In the genomic region with DNA sequence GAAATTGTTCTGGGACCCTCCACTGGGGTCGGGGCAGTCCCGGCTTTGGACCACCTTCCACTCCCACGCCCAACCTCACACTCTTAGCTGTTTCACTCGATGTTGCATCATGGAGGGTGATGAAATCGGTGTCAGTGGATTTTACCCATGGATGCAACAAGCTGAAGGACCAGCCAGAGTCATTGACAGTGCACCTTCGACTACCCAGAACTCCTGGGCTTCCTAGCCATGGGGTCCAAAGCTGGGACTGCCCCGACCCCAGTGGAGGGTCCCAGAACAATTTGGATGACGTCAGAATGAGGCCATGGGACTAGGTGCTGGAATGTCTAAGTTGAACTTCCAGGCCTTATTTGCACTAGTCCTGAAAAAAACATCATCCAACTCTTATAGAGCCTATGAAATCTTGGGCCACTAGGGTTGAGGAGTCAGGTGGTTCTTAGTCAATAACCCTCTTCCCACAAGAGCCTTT, we compare ENCODE assay signal across 10 cellular contexts. TPM values are rescaled to one million over a fixed set of nuclear protein-coding genes. Genes with fewer than 3 reads are reported as not detected.
A peak's percentile ranks its signal among the peaks of the same experiment; 100 is the strongest.
DNase-seq lines count a peak whose midpoint lies in the region; ATAC-seq lines count a peak whose summit lies in the region.
"Had no signal": no experiment of that assay in that cellular context is flagged by ENCODE, and none has a peak within 500 bp of the region (broad histone marks: within the 10 kb centered on the region; RNA-seq: fewer than 3 reads in every experiment).

No MANE protein-coding gene starts in this region.

- H3K36me3 Mint-ChIP-seq in activated naive CD4-positive, alpha-beta T cell treated with anti-CD3 and anti-CD28 coated beads, Interleukin-2, amount 10 ng/mL, durations not matched to agents 7 days and 5 days: peaks cover 21% of the 10 kb centered on the region
- H3K36me3 Mint-ChIP-seq in activated naive CD4-positive, alpha-beta T cell treated with anti-CD3 and anti-CD28 coated beads, Interleukin-2, amount 50 U/mL, for 72 hours: peaks cover 7 to 10% of the 10 kb centered on the region in 2 donors

- H3K9me3 Mint-ChIP-seq in activated naive CD4-positive, alpha-beta T cell treated with anti-CD3 and anti-CD28 coated beads, Interleukin-2, amount 10 ng/mL, durations not matched to agents 7 days and 5 days: no peaks in the 10 kb centered on the region
- no peaks in the 10 kb centered on the region for H3K9me3 Mint-ChIP-seq in activated naive CD4-positive, alpha-beta T cell treated with anti-CD3 and anti-CD28 coated beads, Interleukin-2, amount 50 U/mL, for 72 hours

- H3K27ac Mint-ChIP-seq in activated naive CD4-positive, alpha-beta T cell treated with anti-CD3 and anti-CD28 coated beads, Interleukin-2, amount 10 ng/mL, durations not matched to agents 7 days and 5 days: peak overlapping the region; percentile 99
- H3K27ac Mint-ChIP-seq in activated naive CD4-positive, alpha-beta T cell treated with anti-CD3 and anti-CD28 coated beads, Interleukin-2, amount 50 U/mL, for 72 hours: peak overlapping the region; percentile 61 to 95

- ATAC-seq in activated naive CD4-positive, alpha-beta T cell treated with anti-CD3 and anti-CD28 coated beads, Interleukin-2, amount 50 U/mL, for 72 hours: no peak
- ATAC-seq in stimulated activated naive CD8-positive, alpha-beta T cell treated with anti-CD3 and anti-CD28 coated beads, Interleukin-15, Interleukin-2, amounts not matched to agents 100 U/mL and 50 U/mL, for 24 hours: no peak
- no peak for ATAC-seq in GM18909 (IDR thresholded peaks at IDR 0.05; ENCODE audit: poor library complexity, unreplicated experiment)
- ATAC-seq: gastrocnemius medialis had no signal

- no peaks in the 10 kb centered on the region for H3K27me3 Mint-ChIP-seq in activated naive CD4-positive, alpha-beta T cell treated with anti-CD3 and anti-CD28 coated beads, Interleukin-2, amount 10 ng/mL, durations not matched to agents 7 days and 5 days

- DNase-seq in activated naive CD4-positive, alpha-beta T cell treated with anti-CD3 and anti-CD28 coated beads, Interleukin-2, amount 10 ng/mL, durations not matched to agents 7 days and 5 days: no peak
- no peak for DNase-seq in activated naive CD4-positive, alpha-beta T cell (lab: John Stamatoyannopoulos, UW)
- DNase-seq in activated naive CD4-positive, alpha-beta T cell treated with anti-CD3 and anti-CD28 coated beads, Interleukin-2, amount 50 U/mL, for 72 hours (ENCODE audit: low spot score in 2 of 2): no peak
- peak; percentile 41 for DNase-seq in stimulated activated naive CD8-positive, alpha-beta T cell treated with anti-CD3 and anti-CD28 coated beads, Interleukin-15, Interleukin-2, amounts not matched to agents 100 U/mL and 50 U/mL, for 24 hours
- DNase-seq in stimulated activated naive CD4-positive, alpha-beta T cell treated with Interleukin-2 at 50 U/mL for 16 hours (lab: John Stamatoyannopoulos, UW): no peak
- DNase-seq: gastrocnemius medialis, midbrain, NCI-H1105, stomach had no signal

- CTCF ChIA-PET in activated naive CD4-positive, alpha-beta T cell treated with anti-CD3 and anti-CD28 coated beads, Interleukin-2, amount 10 ng/mL, durations not matched to agents 7 days and 5 days (lab: Charles Lee): interaction anchor here (1.3 to 2.4 kb wide), 2 partner anchors 20 to 126 kb away, joined by 3 to 8 read pairs; no protein-coding TSS in a partner anchor

- H3K4me1 Mint-ChIP-seq in activated naive CD4-positive, alpha-beta T cell treated with anti-CD3 and anti-CD28 coated beads, Interleukin-2, amount 10 ng/mL, durations not matched to agents 7 days and 5 days: peaks cover 59% of the 10 kb centered on the region

- H3K4me3 Mint-ChIP-seq in activated naive CD4-positive, alpha-beta T cell treated with anti-CD3 and anti-CD28 coated beads, Interleukin-2, amount 10 ng/mL, durations not matched to agents 7 days and 5 days: peak overlapping the region; percentile 55

RNA-seq across cellular contexts. Expression of a gene that starts 0.9 kb away (rescaled TPM):
- 10 to 100 TPM in 1 of 2 donors, 1 to 10 TPM in 1; 9.6 to 20.9 TPM for total RNA-seq in activated naive CD4-positive, alpha-beta T cell treated with anti-CD3 and anti-CD28 coated beads, Interleukin-2, amount 50 U/mL, for 72 hours
- total RNA-seq: gastrocnemius medialis had no signal

RNA-seq across cellular contexts. Expression of a gene that starts 4.0 kb away (rescaled TPM):
- 10 to 100 TPM; 54.0 to 71.4 TPM for total RNA-seq in activated naive CD4-positive, alpha-beta T cell treated with anti-CD3 and anti-CD28 coated beads, Interleukin-2, amount 50 U/mL, for 72 hours

RNA-seq across cellular contexts. Expression of a gene that starts 22.0 kb away (rescaled TPM):
- 100 to 1,000 TPM in 1 of 2 donors, 10 to 100 TPM in 1; 58.2 to 112 TPM for total RNA-seq in activated naive CD4-positive, alpha-beta T cell treated with anti-CD3 and anti-CD28 coated beads, Interleukin-2, amount 50 U/mL, for 72 hours

RNA-seq across cellular contexts. Expression of a gene that starts 22.1 kb away (rescaled TPM):
- total RNA-seq in activated naive CD4-positive, alpha-beta T cell treated with anti-CD3 and anti-CD28 coated beads, Interleukin-2, amount 50 U/mL, for 72 hours: 100 to 1,000 TPM; 170 to 172 TPM

RNA-seq across cellular contexts. Expression of a gene that starts 24.9 kb away (rescaled TPM):
- not detected for total RNA-seq in activated naive CD4-positive, alpha-beta T cell treated with anti-CD3 and anti-CD28 coated beads, Interleukin-2, amount 50 U/mL, for 72 hours
- total RNA-seq: stomach had no signal
